ENCODE assay signal across 8 cellular contexts in the genomic region with DNA sequence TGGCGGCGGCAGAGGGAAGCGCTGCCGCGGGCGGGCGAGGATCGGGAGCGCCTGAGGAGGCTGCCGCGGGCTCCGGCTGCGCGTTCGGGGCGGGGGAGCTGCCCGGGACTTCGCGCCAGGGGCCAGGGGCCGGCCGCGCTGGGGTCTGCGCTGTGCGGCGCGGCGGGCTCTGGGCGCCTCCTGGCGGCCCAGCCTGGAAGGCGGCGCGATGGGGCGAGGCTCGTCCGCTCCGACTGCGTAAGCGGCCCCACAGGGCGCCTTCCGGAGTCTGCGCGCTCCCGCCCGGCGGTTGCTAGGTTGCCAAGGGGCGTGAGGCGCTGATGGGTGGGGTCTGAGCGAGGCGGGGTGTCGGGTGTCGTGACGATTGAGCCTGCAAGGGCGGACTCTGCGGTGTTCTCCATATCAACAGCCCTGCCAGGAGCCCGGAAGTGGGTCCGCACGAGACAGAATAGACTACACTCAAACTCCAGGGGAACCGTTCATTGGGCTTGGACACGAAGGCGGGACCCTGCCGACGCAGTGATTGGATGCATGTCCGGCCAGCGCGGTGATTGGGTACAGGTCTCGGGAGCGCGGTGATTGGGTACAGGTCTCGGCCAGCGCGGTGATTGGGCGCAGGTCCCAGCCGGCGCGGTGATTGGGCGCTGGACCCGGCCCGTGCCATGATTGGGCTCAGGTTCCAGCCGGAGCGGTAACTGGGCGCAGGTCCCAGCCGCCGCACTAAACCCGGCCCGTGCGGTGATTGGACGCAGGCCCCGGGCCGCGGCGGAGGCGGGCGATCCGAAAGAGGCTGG. TPM values are rescaled to one million over a fixed set of nuclear protein-coding genes. Genes with fewer than 3 reads are reported as not detected.
DNase-seq lines count a peak whose midpoint lies in the region; ATAC-seq and TF ChIP-seq lines count a peak whose summit lies in the region.

A gene with protein sequence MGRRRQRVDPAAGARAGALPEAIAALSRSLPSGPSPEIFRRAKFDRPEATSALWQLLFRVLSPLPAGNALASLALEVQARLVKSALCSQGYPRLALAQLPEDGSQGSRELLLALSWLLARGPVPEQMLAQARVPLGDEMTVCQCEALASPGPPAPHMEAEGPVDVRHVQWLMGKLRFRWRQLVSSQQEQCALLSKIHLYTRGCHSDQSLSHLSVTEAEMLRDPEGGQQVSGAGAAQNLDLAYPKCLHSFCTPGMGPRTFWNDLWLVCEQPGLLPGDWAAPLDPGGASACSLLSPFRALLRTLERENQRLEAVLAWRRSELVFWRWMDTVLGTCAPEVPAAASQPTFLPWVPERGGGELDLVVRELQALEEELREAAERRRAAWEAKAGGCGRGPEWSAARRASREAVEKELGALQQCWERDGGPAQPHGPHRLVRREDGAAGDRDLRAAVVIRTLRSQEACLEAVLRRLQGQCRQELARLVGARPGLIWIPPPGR (plus strand): TSS at position 675 of the 794 bp plus-strand sequence. CDS start 130 bp downstream, outside the sequence.

- H3K36me3 ChIP-seq in ascending aorta, result no peaks in the 10 kb centered on the region
- no peaks in the 10 kb centered on the region for H3K36me3 ChIP-seq in right atrium auricular region
- no peaks in the 10 kb centered on the region for H3K36me3 ChIP-seq in psoas muscle (ENCODE audit: insufficient read depth in 1 of 2, low read depth in 1 of 2)
- H3K36me3 ChIP-seq in uterus, result no peaks in the 10 kb centered on the region

- H3K9me3 ChIP-seq in ascending aorta, result no peaks in the 10 kb centered on the region
- no peaks in the 10 kb centered on the region for H3K9me3 ChIP-seq in right atrium auricular region
- H3K9me3 ChIP-seq in psoas muscle, result no peaks in the 10 kb centered on the region
- H3K9me3 ChIP-seq in uterus, result no peaks in the 10 kb centered on the region

- ATAC-seq in GM18505 (IDR thresholded peaks at IDR 0.05; ENCODE audit: unreplicated experiment), result peak; percentile 62
- ATAC-seq in HG02973 (IDR thresholded peaks at IDR 0.05; ENCODE audit: unreplicated experiment), result peak; percentile 61
- ATAC-seq in psoas muscle, result peak; percentile 88 to 90 (median 89)

- peak; percentile 82 for TF ChIP-seq POLR2A in GM18505 (IDR thresholded peaks at IDR 0.05; ENCODE audit: borderline replicate concordance, extremely low read depth, insufficient read depth, insufficient read length)
- TF ChIP-seq POLR2A in uterus (IDR thresholded peaks at IDR 0.05), result peak; percentile 22 to 79

- H3K27ac Mint-ChIP-seq in T-helper 2 cell treated with Interferon-gamma antibody and Interleukin-4, amounts not matched to agents 5 μg/mL and 100 μg/mL, for 36 hours, result peak within 1 kb of the TSS; percentile 96

- no peaks in the 10 kb centered on the region for H3K27me3 Mint-ChIP-seq in T-helper 2 cell treated with Interferon-gamma antibody and Interleukin-4, amounts not matched to agents 5 μg/mL and 100 μg/mL, for 36 hours (ENCODE audit: low read depth)

- DNase-seq in NCI-H1930 (lab: John Stamatoyannopoulos, UW) (peak; percentile 100), ascending aorta (ENCODE audit: low spot score in 2 of 2) (peak; percentile 100), right atrium auricular region (ENCODE audit: low spot score) (peak; percentile 100), psoas muscle (peak; percentile 100), uterus (peak; percentile 99 to 100)
- DNase-seq in T-helper 2 cell treated with Interferon-gamma antibody and Interleukin-4, amounts not matched to agents 5 μg/mL and 100 μg/mL, for 36 hours (ENCODE audit: low spot score), result peak; percentile 100

- peaks cover 19 to 37% of the 10 kb centered on the region in 2 donors for H3K4me1 ChIP-seq in ascending aorta
- H3K4me1 ChIP-seq in right atrium auricular region, result peaks cover 0 to 57% of the 10 kb centered on the region in 2 donors
- H3K4me1 ChIP-seq in psoas muscle, result peaks cover 13% of the 10 kb centered on the region
- peaks cover 0 to 20% of the 10 kb centered on the region in 2 donors for H3K4me1 ChIP-seq in uterus

- peak within 1 kb of the TSS; percentile 87 for H3K4me3 Mint-ChIP-seq in T-helper 2 cell treated with Interferon-gamma antibody and Interleukin-4, amounts not matched to agents 5 μg/mL and 100 μg/mL, for 36 hours

- WGBS in psoas muscle, 3 donors, result 0% methylated on average over 73 to 94 of the region's 94 CpGs

- peaks cover 11% of the 10 kb centered on the region for H3K36me3 Mint-ChIP-seq in T-helper 2 cell treated with Interferon-gamma antibody and Interleukin-4, amounts not matched to agents 5 μg/mL and 100 μg/mL, for 36 hours (ENCODE audit: low read depth)

- no peaks in the 10 kb centered on the region for H3K27me3 ChIP-seq in ascending aorta
- no peaks in the 10 kb centered on the region for H3K27me3 ChIP-seq in right atrium auricular region
- H3K27me3 ChIP-seq in psoas muscle (ENCODE audit: insufficient read depth in 3 of 3, low read length in 2 of 3), result peaks cover 0 to 17% (median 0%) of the 10 kb centered on the region in 3 donors
- peaks cover 0 to 5% of the 10 kb centered on the region in 2 donors for H3K27me3 ChIP-seq in uterus

- no peaks in the 10 kb centered on the region for H3K9me3 Mint-ChIP-seq in T-helper 2 cell treated with Interferon-gamma antibody and Interleukin-4, amounts not matched to agents 5 μg/mL and 100 μg/mL, for 36 hours

- intact Hi-C loops in ascending aorta (cut with DNase I), result loop anchor here (1.0 to 5.0 kb wide), 9 partner anchors 9 to 398 kb away; partner anchors contain the start of genes BRF1, CRIP2, MTA1 and TEX22
- intact Hi-C loops in psoas muscle (cut with DNase I), result loop anchor here (5.0 to 10.0 kb wide), 2 partner anchors 37 to 806 kb away; partner anchors contain the start of genes INF2 (in 1 of the 2) and TMEM121 (in 1 of the 2)
- intact Hi-C loops in uterus (cut with DNase I; ENCODE audit: low total_unique reads), result no loop called here

- peak within 1 kb of the TSS; percentile 89 to 99 for H3K27ac ChIP-seq in ascending aorta
- H3K27ac ChIP-seq in right atrium auricular region, result peak within 1 kb of the TSS; percentile 95 to 98
- H3K27ac ChIP-seq in psoas muscle, result peak within 1 kb of the TSS; percentile 83
- peak within 1 kb of the TSS; percentile 92 to 96 for H3K27ac ChIP-seq in uterus

- H3K4me1 Mint-ChIP-seq in T-helper 2 cell treated with Interferon-gamma antibody and Interleukin-4, amounts not matched to agents 5 μg/mL and 100 μg/mL, for 36 hours (ENCODE audit: low read depth), result peaks cover 11% of the 10 kb centered on the region

- peak; percentile 46 to 99 (median 57) for TF ChIP-seq CTCF in ascending aorta (IDR thresholded peaks at IDR 0.05)
- TF ChIP-seq CTCF in right atrium auricular region (IDR thresholded peaks at IDR 0.05), result peak; percentile 86 to 94
- peak; percentile 86 for TF ChIP-seq CTCF in psoas muscle (IDR thresholded peaks at IDR 0.05)
- TF ChIP-seq CTCF in uterus (IDR thresholded peaks at IDR 0.05), result peak; percentile 47 to 98 (median 96)

- peak within 1 kb of the TSS; percentile 77 to 90 for H3K4me3 ChIP-seq in ascending aorta
- H3K4me3 ChIP-seq in right atrium auricular region, result peak within 1 kb of the TSS; percentile 59 to 74
- peak within 1 kb of the TSS; percentile 75 for H3K4me3 ChIP-seq in psoas muscle
- H3K4me3 ChIP-seq in uterus, result peak within 1 kb of the TSS; percentile 47 to 72

RNA-seq across cellular contexts. Expression of the gene that starts here (rescaled TPM):
- total RNA-seq in ascending aorta, result 12.7 TPM
- total RNA-seq in right atrium auricular region, result 1 to 10 TPM; 3.5 to 3.9 TPM
- total RNA-seq in psoas muscle, result 1 to 10 TPM in 3 of 4 donors, under 1 TPM in 1; 0.95 to 2.0 (median 1.2) TPM
- polyA plus RNA-seq in psoas muscle, result 1 to 10 TPM; 1.9 to 5.2 (median 2.3) TPM
- total RNA-seq in uterus, result 10 to 100 TPM in 1 of 4 donors, 1 to 10 TPM in 1, under 1 TPM in 1, not detected in 1; 0.51 to 11.0 (median 9.4) TPM

Comparison
In these comparisons a context has a peak if more than half of its experiments do, and no peak if none do; other contexts are left out.
1. Peak in every context shown above with its lines: DNase-seq, ATAC-seq, H3K4me3 ChIP-seq and H3K27ac ChIP-seq.